Comparison of ENCODE assay signal across 8 cellular contexts in the genomic region with DNA sequence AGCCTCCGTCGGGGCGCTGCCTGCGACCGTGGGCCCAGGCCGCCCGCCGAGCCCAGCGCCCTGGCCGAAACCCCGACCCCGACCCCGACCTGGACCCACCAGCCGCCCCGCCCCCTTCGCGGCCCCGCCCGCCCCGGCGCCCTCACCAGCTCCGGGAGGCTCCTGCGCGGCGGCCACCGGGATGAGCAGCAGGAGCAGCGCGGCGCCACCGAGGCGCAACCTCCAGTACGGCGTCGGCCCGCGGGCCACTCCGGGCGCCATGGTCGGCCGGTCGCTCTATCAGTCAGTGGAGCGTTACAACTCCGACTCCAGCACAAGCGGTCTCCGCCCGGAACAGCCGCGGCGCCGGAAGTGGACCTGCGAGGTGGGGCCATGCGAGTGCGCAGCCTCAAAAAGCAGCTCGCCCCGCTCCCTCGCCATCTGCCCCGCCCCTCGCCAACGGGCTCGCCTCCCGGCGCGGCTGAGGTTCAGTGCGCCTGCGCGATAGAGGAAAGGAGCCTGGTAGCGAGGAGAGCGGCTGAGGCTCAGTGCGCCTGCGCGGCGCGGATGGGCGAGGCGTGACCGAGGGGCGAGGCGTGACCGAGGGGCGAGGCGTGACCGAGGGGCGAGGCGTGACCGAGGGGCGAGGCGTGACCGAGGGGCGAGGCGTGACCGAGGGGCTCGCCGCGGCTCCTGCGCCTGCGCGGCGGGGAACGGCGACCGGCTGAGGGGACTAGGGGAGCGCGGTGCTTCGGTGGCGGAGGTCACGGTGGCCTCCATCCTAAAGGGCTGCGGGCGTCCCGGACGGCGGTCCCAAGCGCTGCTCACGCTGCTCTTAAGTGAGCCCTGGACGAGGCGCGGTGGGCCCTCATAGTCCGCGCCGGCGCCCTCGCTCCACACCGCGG.
DNase-seq lines count a peak whose midpoint lies in the region; ATAC-seq and FAIRE-seq lines count a peak whose summit lies in the region.

A gene with protein sequence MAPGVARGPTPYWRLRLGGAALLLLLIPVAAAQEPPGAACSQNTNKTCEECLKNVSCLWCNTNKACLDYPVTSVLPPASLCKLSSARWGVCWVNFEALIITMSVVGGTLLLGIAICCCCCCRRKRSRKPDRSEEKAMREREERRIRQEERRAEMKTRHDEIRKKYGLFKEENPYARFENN (minus strand): TSS at position 335 of the 884 bp plus-strand sequence. CDS start 74 bp downstream, at position 261.

- peak within 1 kb of the TSS; percentile 85 for H3K4me3 ChIP-seq in effector memory CD4-positive, alpha-beta T cell (ENCODE audit: insufficient read depth, low read depth, low read length, poor library complexity, severe bottlenecking)

- no peaks in the 10 kb centered on the region for H3K36me3 ChIP-seq in effector memory CD4-positive, alpha-beta T cell (ENCODE audit: control insufficient read depth, insufficient read depth, low read length)

- DNase-seq in COR-L47 (lab: John Stamatoyannopoulos, UW) (peak; percentile 95), HTR-8/SVneo (ENCODE audit: insufficient read length, low spot score) (peak; percentile 99), NOMO-1 treated with DMSO at 0.1 percent for 48 hours (lab: John Stamatoyannopoulos, UW; ENCODE audit: unreplicated experiment) (peak; percentile 96), medulla oblongata (ENCODE audit: extremely low spot score) (peak; percentile 98)
- peak; percentile 99 for DNase-seq in activated CD8-positive, alpha-beta memory T cell treated with anti-CD3 and anti-CD28 coated beads for 4 hours (ENCODE audit: low read depth in 2 of 2)
- peak; percentile 98 to 99 (median 99) for DNase-seq in effector memory CD4-positive, alpha-beta T cell
- peak; percentile 99 to 100 (median 99) for DNase-seq in stimulated activated CD4-positive, alpha-beta T cell treated with anti-CD3 and anti-CD28 coated beads, TNF-alpha, amount 100 ng/mL, for 48 hours (ENCODE audit: low read depth in 3 of 3)

- peaks cover 42% of the 10 kb centered on the region for H3K4me1 ChIP-seq in effector memory CD4-positive, alpha-beta T cell (ENCODE audit: control insufficient read depth, insufficient read depth, low read length, poor library complexity, severe bottlenecking)

- H3K27ac ChIP-seq in effector memory CD4-positive, alpha-beta T cell (ENCODE audit: insufficient read depth, low read length, poor library complexity, severe bottlenecking), result peak within 1 kb of the TSS; percentile 73

- no peaks in the 10 kb centered on the region for H3K27me3 ChIP-seq in effector memory CD4-positive, alpha-beta T cell (replicated peaks; ENCODE audit: control insufficient read depth, insufficient read depth, low read length, poor library complexity, severe bottlenecking)

- no peaks in the 10 kb centered on the region for H3K9me3 ChIP-seq in effector memory CD4-positive, alpha-beta T cell (ENCODE audit: control insufficient read depth, low read length)

- ATAC-seq in GM21367 (IDR thresholded peaks at IDR 0.05; ENCODE audit: unreplicated experiment), result peak; percentile 47

- FAIRE-seq in HTR-8/SVneo (lab: Jason Lieb, UNC), result peak; percentile 87

Comparison
In these comparisons a context has a peak if more than half of its experiments do, and no peak if none do; other contexts are left out.
1. Peak in every context shown above with its lines: DNase-seq, ATAC-seq, H3K4me3 ChIP-seq and H3K27ac ChIP-seq.